ENCODE assay signal across 7 cellular contexts in the genomic region with DNA sequence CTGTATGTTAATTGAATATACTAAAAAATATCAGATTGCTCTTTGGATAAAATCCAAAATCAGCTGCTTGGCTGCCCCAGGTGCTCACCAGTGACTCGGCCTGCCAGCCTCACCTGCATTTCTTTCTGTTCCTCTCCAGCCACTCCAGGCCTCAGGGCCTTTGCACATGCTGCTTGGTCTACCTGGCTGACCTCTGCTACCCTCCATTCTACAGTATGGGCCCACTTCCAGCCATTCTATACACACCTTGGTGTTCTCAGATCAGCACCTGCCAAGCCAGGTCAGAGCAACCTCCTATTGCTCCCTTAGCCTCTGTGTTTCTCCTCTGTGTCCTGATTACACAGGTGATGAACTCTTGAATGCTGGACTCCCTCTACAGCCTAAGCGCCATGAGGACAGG.
"Had no signal": no experiment of that assay in that cellular context is flagged by ENCODE, and none has a peak within 500 bp of the region (broad histone marks: within the 10 kb centered on the region; RNA-seq: fewer than 3 reads in every experiment).

No MANE protein-coding gene starts in this region.

- DNase-seq: H9, HCEC 1CT, HFFc6 had no signal

- H3K27ac ChIP-seq: HL-60 had no signal

- H3K4me3 ChIP-seq: GM23338 had no signal

- H3K36me3 Mint-ChIP-seq: IgD-negative memory B cell had no signal

- H3K9me3 Mint-ChIP-seq: HFFc6 had no signal

- ATAC-seq: GM23338, HepG2 had no signal

- H3K4me3 Mint-ChIP-seq: GM23338, H9, HFFc6 had no signal

- H3K4me1 Mint-ChIP-seq: GM23338, H9, IgD-negative memory B cell had no signal

- H3K27ac Mint-ChIP-seq: GM23338, H9, HFFc6, IgD-negative memory B cell had no signal
